25 cellular contexts compared by ENCODE assay signal in the genomic region with DNA sequence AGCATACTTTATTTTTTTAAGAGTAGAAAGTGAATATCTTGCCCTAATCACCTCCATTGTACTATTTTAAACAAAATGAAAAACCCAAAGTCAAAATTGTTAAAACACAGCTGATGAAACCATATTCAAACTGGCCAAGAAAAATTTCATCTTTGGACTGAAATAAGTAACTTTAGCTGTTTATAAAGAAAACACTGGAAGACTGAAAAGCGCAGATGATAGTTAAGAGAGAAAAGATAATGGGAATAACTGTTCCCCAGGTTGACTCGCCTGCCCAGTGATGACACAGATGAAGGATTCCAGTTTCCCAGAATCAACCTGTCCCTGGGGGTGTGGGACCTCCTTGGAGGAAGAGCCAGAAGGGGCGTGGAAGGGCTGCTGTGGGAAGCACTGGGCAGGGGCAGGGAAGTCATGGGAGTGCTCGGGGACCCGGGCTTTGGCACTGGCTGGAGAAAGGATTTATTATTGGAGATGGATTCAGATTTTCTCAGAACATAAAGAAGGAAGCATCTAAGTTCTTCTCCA. TPM values are rescaled to one million over a fixed set of nuclear protein-coding genes. Genes with fewer than 3 reads are reported as not detected.
A peak's percentile ranks its signal among the peaks of the same experiment; 100 is the strongest.
DNase-seq lines count a peak whose midpoint lies in the region; ATAC-seq and TF ChIP-seq lines count a peak whose summit lies in the region.
"Had no signal": no experiment of that assay in that cellular context is flagged by ENCODE, and none has a peak within 500 bp of the region (broad histone marks: within the 10 kb centered on the region; RNA-seq: fewer than 3 reads in every experiment).

No MANE protein-coding gene starts in this region.

- H3K27ac Mint-ChIP-seq in chondrocyte (ENCODE audit: unreplicated experiment): peak overlapping the region; percentile 97
- no peak overlapping the region for H3K27ac Mint-ChIP-seq in natural killer cell
- H3K27ac Mint-ChIP-seq: activated CD8-positive, alpha-beta T cell treated with anti-CD3 and anti-CD28 coated beads, Interleukin-2, amount 10 ng/mL, durations not matched to agents 7 days and 5 days; memory B cell; naive thymus-derived CD4-positive, alpha-beta T cell had no signal

- peaks cover 0 to 6% of the 10 kb centered on the region in 2 experiments; a peak in 1 of 3 replicates for H3K36me3 ChIP-seq in HEK293 (ENCODE audit: control insufficient read depth in 2 of 2, insufficient read depth in 1 of 2, low read length in 2 of 2)
- no peaks in the 10 kb centered on the region for H3K36me3 ChIP-seq in gastrocnemius medialis
- H3K36me3 ChIP-seq: pancreas, right lobe of liver had no signal

- no peak overlapping the region for H3K27ac ChIP-seq in HEK293 (ENCODE audit: extremely low read depth, low read depth, low read length)
- no peak overlapping the region for H3K27ac ChIP-seq in right cardiac atrium (ENCODE audit: low read length)
- H3K27ac ChIP-seq in gastrocnemius medialis: peak overlapping the region; percentile 27 to 51 (median 41)
- H3K27ac ChIP-seq: C4-2B, HL-60, pancreas had no signal

- peak; percentile 62 to 70 for ATAC-seq in right cardiac atrium
- ATAC-seq in gastrocnemius medialis: no peak
- no peak for ATAC-seq in natural killer cell
- no peak for ATAC-seq in HG02870 (IDR thresholded peaks at IDR 0.05; ENCODE audit: unreplicated experiment)
- ATAC-seq: activated CD8-positive, alpha-beta T cell treated with anti-CD3 and anti-CD28 coated beads, Interleukin-2, amount 10 ng/mL, durations not matched to agents 7 days and 5 days; GM23338; naive thymus-derived CD4-positive, alpha-beta T cell; pancreas; right lobe of liver had no signal

- H3K4me1 ChIP-seq in HEK293 (ENCODE audit: control insufficient read depth, insufficient read depth, low read length) (peaks cover 11% of the 10 kb centered on the region), right cardiac atrium (ENCODE audit: control insufficient read depth, insufficient read depth, low read length) (no peaks in the 10 kb centered on the region), gastrocnemius medialis (no peaks in the 10 kb centered on the region)
- H3K4me1 ChIP-seq: pancreas, right lobe of liver had no signal

- H3K4me3 ChIP-seq in HEK293 (ENCODE audit: low read depth, low read length): no peak overlapping the region
- no peak overlapping the region for H3K4me3 ChIP-seq in right cardiac atrium (ENCODE audit: low read length)
- H3K4me3 ChIP-seq in gastrocnemius medialis: no peak overlapping the region
- H3K4me3 ChIP-seq: dorsolateral prefrontal cortex, GM23338, pancreas, right lobe of liver had no signal

- H3K27me3 Mint-ChIP-seq in chondrocyte (ENCODE audit: low read depth) (no peaks in the 10 kb centered on the region), natural killer cell (ENCODE audit: low read depth in 2 of 2) (peaks cover 11 to 57% of the 10 kb centered on the region in 2 donors)

- H3K4me3 Mint-ChIP-seq in chondrocyte (ENCODE audit: unreplicated experiment) (peak overlapping the region; percentile 18), natural killer cell (no peak overlapping the region)
- H3K4me3 Mint-ChIP-seq: activated CD8-positive, alpha-beta T cell treated with anti-CD3 and anti-CD28 coated beads, Interleukin-2, amount 10 ng/mL, durations not matched to agents 7 days and 5 days; GM23338; memory B cell; naive thymus-derived CD4-positive, alpha-beta T cell had no signal

- WGBS in right cardiac atrium: 45% methylated on average over 5 of the region's 5 CpGs

- in situ Hi-C loops in gastrocnemius medialis (cut with MboI; ENCODE audit: low sequenced_read_pairs in 4 of 4): no loop called here

- intact Hi-C loops in right cardiac atrium (cut with DNase I) (no loop called here), gastrocnemius medialis (cut with DNase I; ENCODE audit: low total_unique reads) (no loop called here), natural killer cell (cut with micrococcal nuclease) (no loop called here)

- H3K9me3 ChIP-seq in HEK293 (ENCODE audit: control insufficient read depth, insufficient read depth, low read depth, low read length): no peaks in the 10 kb centered on the region
- H3K9me3 ChIP-seq in right cardiac atrium (ENCODE audit: control insufficient read depth, low read length): no peaks in the 10 kb centered on the region
- no peaks in the 10 kb centered on the region for H3K9me3 ChIP-seq in gastrocnemius medialis
- H3K9me3 ChIP-seq: pancreas, right lobe of liver had no signal

- H3K9me3 Mint-ChIP-seq in chondrocyte (ENCODE audit: low read depth): no peaks in the 10 kb centered on the region
- no peaks in the 10 kb centered on the region for H3K9me3 Mint-ChIP-seq in natural killer cell
- H3K9me3 Mint-ChIP-seq: GM23338; memory B cell; naive thymus-derived CD4-positive, alpha-beta T cell had no signal

- H3K36me3 Mint-ChIP-seq in chondrocyte (ENCODE audit: low read depth) (peaks cover 7% of the 10 kb centered on the region), natural killer cell (no peaks in the 10 kb centered on the region)
- H3K36me3 Mint-ChIP-seq: memory B cell; naive thymus-derived CD4-positive, alpha-beta T cell had no signal

- TF ChIP-seq CTCF in HEK293 (tag by site-specific recombination; IDR thresholded peaks at IDR 0.05): no peak
- no peak for TF ChIP-seq CTCF in chondrocyte (IDR thresholded peaks at IDR 0.05)
- TF ChIP-seq CTCF in gastrocnemius medialis (IDR thresholded peaks at IDR 0.05 in 4 of 5, conservative IDR thresholded peaks at IDR 0.05 in 1 of 5): no peak
- TF ChIP-seq CTCF in natural killer cell (IDR thresholded peaks at IDR 0.05): no peak

- TF ChIP-seq POLR2A in gastrocnemius medialis (IDR thresholded peaks at IDR 0.05): no peak

- H3K27me3 ChIP-seq in right cardiac atrium (ENCODE audit: control insufficient read depth, insufficient read depth) (no peaks in the 10 kb centered on the region), gastrocnemius medialis (no peaks in the 10 kb centered on the region)
- H3K27me3 ChIP-seq: dorsolateral prefrontal cortex, pancreas, right lobe of liver had no signal

- DNase-seq in chondrocyte (ENCODE audit: low spot score) (no peak), right cardiac atrium (peak; percentile 33 to 73 (median 64)), gastrocnemius medialis (no peak), natural killer cell (no peak), SHP77 (lab: John Stamatoyannopoulos, UW) (no peak), SK-N-DZ (ENCODE audit: low spot score) (no peak)
- DNase-seq: activated CD4-positive, CD25-positive, alpha-beta regulatory T cell; activated CD8-positive, alpha-beta T cell treated with anti-CD3 and anti-CD28 coated beads, Interleukin-2, amount 10 ng/mL, durations not matched to agents 7 days and 5 days; Calu3; central memory CD4-positive, alpha-beta T cell; dorsolateral prefrontal cortex; naive thymus-derived CD4-positive, alpha-beta T cell; NCI-H1436 treated with DMSO at 0.1 percent for 48 hours; NCI-H2171; pancreas; right lobe of liver; substantia nigra; T-helper 9 cell had no signal

- POLR2A ChIA-PET in HEK293 (lab: Yijun Ruan, JAX): no interaction called here

- H3K4me1 Mint-ChIP-seq in chondrocyte (ENCODE audit: low read depth) (peaks cover 37% of the 10 kb centered on the region), natural killer cell (peaks cover 5 to 12% of the 10 kb centered on the region in 2 donors)
- H3K4me1 Mint-ChIP-seq: memory B cell had no signal

- CTCF ChIA-PET in HEK293 (lab: Yijun Ruan, JAX): interaction anchor here (0.7 kb wide), 1 partner anchor 47 kb away, joined by 3 read pairs; no protein-coding TSS in a partner anchor

TF ChIP-seq in HEK293, 187 proteins besides CTCF, POLR2A, EP300 and RAD21 (continues in another document):
- TF ChIP-seq GLIS1 (tag by site-specific recombination; IDR thresholded peaks at IDR 0.05): peak; percentile 55
- TF ChIP-seq, protein P1, sequence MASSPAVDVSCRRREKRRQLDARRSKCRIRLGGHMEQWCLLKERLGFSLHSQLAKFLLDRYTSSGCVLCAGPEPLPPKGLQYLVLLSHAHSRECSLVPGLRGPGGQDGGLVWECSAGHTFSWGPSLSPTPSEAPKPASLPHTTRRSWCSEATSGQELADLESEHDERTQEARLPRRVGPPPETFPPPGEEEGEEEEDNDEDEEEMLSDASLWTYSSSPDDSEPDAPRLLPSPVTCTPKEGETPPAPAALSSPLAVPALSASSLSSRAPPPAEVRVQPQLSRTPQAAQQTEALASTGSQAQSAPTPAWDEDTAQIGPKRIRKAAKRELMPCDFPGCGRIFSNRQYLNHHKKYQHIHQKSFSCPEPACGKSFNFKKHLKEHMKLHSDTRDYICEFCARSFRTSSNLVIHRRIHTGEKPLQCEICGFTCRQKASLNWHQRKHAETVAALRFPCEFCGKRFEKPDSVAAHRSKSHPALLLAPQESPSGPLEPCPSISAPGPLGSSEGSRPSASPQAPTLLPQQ (tag by site-specific recombination; IDR thresholded peaks at IDR 0.05): no peak
- TF ChIP-seq, protein P2, sequence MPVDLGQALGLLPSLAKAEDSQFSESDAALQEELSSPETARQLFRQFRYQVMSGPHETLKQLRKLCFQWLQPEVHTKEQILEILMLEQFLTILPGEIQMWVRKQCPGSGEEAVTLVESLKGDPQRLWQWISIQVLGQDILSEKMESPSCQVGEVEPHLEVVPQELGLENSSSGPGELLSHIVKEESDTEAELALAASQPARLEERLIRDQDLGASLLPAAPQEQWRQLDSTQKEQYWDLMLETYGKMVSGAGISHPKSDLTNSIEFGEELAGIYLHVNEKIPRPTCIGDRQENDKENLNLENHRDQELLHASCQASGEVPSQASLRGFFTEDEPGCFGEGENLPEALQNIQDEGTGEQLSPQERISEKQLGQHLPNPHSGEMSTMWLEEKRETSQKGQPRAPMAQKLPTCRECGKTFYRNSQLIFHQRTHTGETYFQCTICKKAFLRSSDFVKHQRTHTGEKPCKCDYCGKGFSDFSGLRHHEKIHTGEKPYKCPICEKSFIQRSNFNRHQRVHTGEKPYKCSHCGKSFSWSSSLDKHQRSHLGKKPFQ (tag by site-specific recombination; IDR thresholded peaks at IDR 0.05): no peak
- no peak for TF ChIP-seq ZNF174 (tag by site-specific recombination; IDR thresholded peaks at IDR 0.05)
- no peak for TF ChIP-seq ZNF350 (tag by site-specific recombination; IDR thresholded peaks at IDR 0.05)
- TF ChIP-seq ZNF37A (tag by site-specific recombination; IDR thresholded peaks at IDR 0.05): no peak

RNA-seq across cellular contexts. Expression of gene DENND2A, which starts 43.1 kb away (rescaled TPM):
- 6.5 to 16.3 TPM (median 16.0 TPM) in 3 replicates for total RNA-seq in chondrocyte
- 10 to 100 TPM; 10.7 to 16.6 (median 12.3) TPM for total RNA-seq in right cardiac atrium
- polyA plus RNA-seq in right cardiac atrium: 8.7 TPM
- 1 to 10 TPM in 3 of 4 donors, under 1 TPM in 1; 0.73 to 2.6 (median 1.6) TPM for total RNA-seq in gastrocnemius medialis
- total RNA-seq in natural killer cell: under 1 TPM in 1 of 3 donors, not detected in 2; 0.12 TPM
- polyA plus RNA-seq in SK-N-DZ (2014; cell fraction: cytosol; rRNA removed): 8.9 and 10.6 TPM in 2 replicates
- polyA plus RNA-seq in SK-N-DZ (2014; cell fraction: nucleus; rRNA removed): 4.6 and 8.0 TPM in 2 replicates
- total RNA-seq: activated CD8-positive, alpha-beta T cell treated with anti-CD3 and anti-CD28 coated beads, Interleukin-2, amount 10 ng/mL, durations not matched to agents 7 days and 5 days; Calu3; naive thymus-derived CD4-positive, alpha-beta T cell had no signal
- polyA plus RNA-seq: endothelial cell of umbilical vein; naive thymus-derived CD4-positive, alpha-beta T cell had no signal

Comparison
In these comparisons a context has a peak if more than half of its experiments do, and no peak if none do; other contexts are left out.
1. H3K27ac ChIP-seq: peak in gastrocnemius medialis (4 of 4); none in HEK293 (single experiment) and right cardiac atrium (single experiment).
2. DNase-seq: peak in right cardiac atrium (3 of 3); none in chondrocyte (single experiment), gastrocnemius medialis (0 of 2), natural killer cell (single experiment), SHP77 (0 of 2) and SK-N-DZ (single experiment).
3. ATAC-seq: peak in right cardiac atrium (2 of 2); none in gastrocnemius medialis (0 of 2), natural killer cell (0 of 3) and HG02870 (single experiment).